In genomic region chr2:217746741-217747287, GRCh38 we compare ENCODE assay signal across 29 cellular contexts.
DNase-seq lines count a peak whose midpoint lies in the region; ATAC-seq, FAIRE-seq and TF ChIP-seq lines count a peak whose summit lies in the region.
"Had no signal": no experiment of that assay in that cellular context is flagged by ENCODE, and none has a peak within 500 bp of the region (broad histone marks: within the 10 kb centered on the region; RNA-seq: fewer than 3 reads in every experiment).

No MANE protein-coding gene starts in this region.

- H3K4me1 Mint-ChIP-seq in astrocyte (ENCODE audit: low read depth, unreplicated experiment), result peaks cover 6% of the 10 kb centered on the region

- H3K79me2 ChIP-seq in astrocyte (ENCODE audit: insufficient read depth, low read length), result no peaks in the 10 kb centered on the region

- peaks cover 3% of the 10 kb centered on the region for H3K9me3 Mint-ChIP-seq in astrocyte (ENCODE audit: unreplicated experiment)
- H3K9me3 Mint-ChIP-seq: activated T-helper 1 cell treated with anti-CD3 and anti-CD28 coated beads, Interleukin-12 subunit alpha, Interleukin-12 subunit beta, Interleukin-2, Interleukin-4 antibody, amounts not matched to agents 30 ng/mL and 10 ng/mL and 1 ng/mL, durations not matched to agents 14 hours and 24 hours and 36 hours; dendritic cell treated with granulocyte-macrophage colony-stimulating factor and Interleukin-4, amounts not matched to agents 40 ng/mL and 50 ng/mL, for 4 days had no signal

- H3K9me3 ChIP-seq in astrocyte (ENCODE audit: insufficient read depth, low read depth, low read length), result no peaks in the 10 kb centered on the region
- H3K9me3 ChIP-seq: lower lobe of right lung, prostate gland, SJSA1 had no signal

- no peak overlapping the region for H3K27ac Mint-ChIP-seq in astrocyte (ENCODE audit: unreplicated experiment)
- H3K27ac Mint-ChIP-seq: activated T-helper 1 cell treated with anti-CD3 and anti-CD28 coated beads, Interleukin-12 subunit alpha, Interleukin-12 subunit beta, Interleukin-2, Interleukin-4 antibody, amounts not matched to agents 30 ng/mL and 10 ng/mL and 1 ng/mL, durations not matched to agents 14 hours and 24 hours and 36 hours had no signal

- no peak overlapping the region for H3K4me3 ChIP-seq in astrocyte (ENCODE audit: insufficient read depth, low read depth, low read length)
- no peak overlapping the region for H3K4me3 ChIP-seq in fibroblast of pulmonary artery (replicated peaks; ENCODE audit: low read depth, low read length)
- H3K4me3 ChIP-seq: lower lobe of right lung, prostate gland, SJSA1 had no signal

- H3K27ac ChIP-seq in astrocyte (ENCODE audit: low read depth, low read length), result no peak overlapping the region
- H3K27ac ChIP-seq: lower lobe of right lung, prostate gland, SJSA1 had no signal

- FAIRE-seq in astrocyte (lab: Jason Lieb, UNC), result no peak
- FAIRE-seq: endometrium, kidney had no signal

- H3K36me3 Mint-ChIP-seq in astrocyte (ENCODE audit: low read depth, unreplicated experiment), result peaks cover 25% of the 10 kb centered on the region

- H3K4me1 ChIP-seq in astrocyte (ENCODE audit: insufficient read depth, low read length), result peaks cover 13% of the 10 kb centered on the region
- H3K4me1 ChIP-seq: lower lobe of right lung, prostate gland, SJSA1 had no signal

- H4K20me1 ChIP-seq in astrocyte (ENCODE audit: insufficient read depth, low read length), result no peaks in the 10 kb centered on the region

- intact Hi-C loops in posterior vena cava (cut with DNase I), result no loop called here

- peaks cover 2% of the 10 kb centered on the region for H3K27me3 Mint-ChIP-seq in astrocyte (ENCODE audit: low read depth, unreplicated experiment)

- no peaks in the 10 kb centered on the region for H3K36me3 ChIP-seq in astrocyte (ENCODE audit: insufficient read depth, low read length)
- H3K36me3 ChIP-seq: lower lobe of right lung, prostate gland, SJSA1 had no signal

- TF ChIP-seq CTCF in astrocyte (IDR thresholded peaks at IDR 0.05; ENCODE audit: insufficient read depth, low read depth, low read length), result no peak
- TF ChIP-seq CTCF in fibroblast of pulmonary artery (IDR thresholded peaks at IDR 0.05; ENCODE audit: low read length, missing control alignments), result no peak

- peak overlapping the region; percentile 19 for H3K4me2 ChIP-seq in astrocyte (ENCODE audit: low read length)

- DNase-seq in ELR (ENCODE audit: low read depth) (peak; percentile 5), astrocyte (ENCODE audit: low read depth) (peak; percentile 72), fibroblast of pulmonary artery (ENCODE audit: low read depth) (peak; percentile 26), posterior vena cava (ENCODE audit: low spot score) (peak; percentile 44), HCEC 1CT (no peak), dedifferentiated amniotic fluid mesenchymal stem cell (ENCODE audit: extremely low spot score) (no peak)
- no peak for DNase-seq in stimulated activated CD4-positive, alpha-beta T cell treated with anti-CD3 and anti-CD28 coated beads, Interleukin-4, amount 100 ng/mL, for 1 hour
- DNase-seq: ACHN; activated CD4-positive, CD25-positive, alpha-beta regulatory T cell; activated CD8-positive, alpha-beta memory T cell treated with anti-CD3 and anti-CD28 coated beads, Interleukin-2, amount 50 U/mL, for 4 hours; activated naive CD4-positive, alpha-beta T cell treated with anti-CD3 and anti-CD28 coated beads, Interleukin-2, amount 50 U/mL, for 16 hours; amniotic stem cell; caudate nucleus; DMS53; GF-D8; glutamatergic neuron; kidney; lower lobe of right lung; NCI-H1694; RPMI8226; stimulated activated CD4-positive, alpha-beta T cell treated with anti-CD3 and anti-CD28 coated beads, Interleukin-1b, Interleukin-23, amount 100 ng/mL, for 48 hours; T-helper 1 cell; trophoblast cell had no signal

- H2AFZ ChIP-seq in astrocyte (ENCODE audit: low read depth, low read length), result no peak overlapping the region

- no peak overlapping the region for H3K4me3 Mint-ChIP-seq in astrocyte (ENCODE audit: unreplicated experiment)
- H3K4me3 Mint-ChIP-seq: activated T-helper 1 cell treated with anti-CD3 and anti-CD28 coated beads, Interleukin-12 subunit alpha, Interleukin-12 subunit beta, Interleukin-2, Interleukin-4 antibody, amounts not matched to agents 30 ng/mL and 10 ng/mL and 1 ng/mL, durations not matched to agents 14 hours and 24 hours and 36 hours; dendritic cell treated with granulocyte-macrophage colony-stimulating factor and Interleukin-4, amounts not matched to agents 40 ng/mL and 50 ng/mL, for 4 days had no signal

- ATAC-seq in GM21381 (IDR thresholded peaks at IDR 0.05; ENCODE audit: unreplicated experiment), result no peak
- ATAC-seq: lower lobe of right lung had no signal

- H3K9ac ChIP-seq in astrocyte (ENCODE audit: low read length), result no peak overlapping the region

- H3K27me3 ChIP-seq in astrocyte (ENCODE audit: insufficient read depth, low read length), result no peaks in the 10 kb centered on the region
- H3K27me3 ChIP-seq: SJSA1 had no signal

Comparison
In these comparisons a context has a peak if more than half of its experiments do, and no peak if none do; other contexts are left out.
1. DNase-seq: peak in ELR (single experiment), astrocyte (single experiment), fibroblast of pulmonary artery (single experiment) and posterior vena cava (single experiment); none in HCEC 1CT (single experiment), stimulated activated CD4-positive, alpha-beta T cell treated with anti-CD3 and anti-CD28 coated beads, Interleukin-4, amount 100 ng/mL, for 1 hour (single experiment) and dedifferentiated amniotic fluid mesenchymal stem cell (single experiment).